ENCODE assay signal across 27 cellular contexts in the genomic region with DNA sequence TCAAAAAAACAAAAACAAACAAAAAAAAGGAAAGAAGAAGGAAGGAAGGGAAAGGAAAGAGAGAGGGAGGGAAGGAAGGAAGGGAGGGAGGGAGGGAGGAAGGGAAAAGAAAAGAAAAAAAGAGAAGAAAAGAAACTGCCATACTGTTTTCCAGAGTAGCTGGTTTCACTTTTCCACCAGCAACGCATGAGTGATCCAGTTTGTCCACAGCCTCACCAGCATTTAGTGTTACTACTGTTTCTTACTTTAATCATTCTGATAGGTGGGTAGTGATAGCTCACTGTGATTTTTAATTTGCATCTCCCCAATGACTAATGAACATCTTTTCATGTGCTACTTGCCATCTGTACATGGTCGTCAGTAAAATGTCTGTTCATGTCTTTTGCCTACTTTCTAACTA. TPM values are rescaled to one million over a fixed set of nuclear protein-coding genes. Genes with fewer than 3 reads are reported as not detected.
A peak's percentile ranks its signal among the peaks of the same experiment; 100 is the strongest.
DNase-seq lines count a peak whose midpoint lies in the region; ATAC-seq and TF ChIP-seq lines count a peak whose summit lies in the region.
"Had no signal": no experiment of that assay in that cellular context is flagged by ENCODE, and none has a peak within 500 bp of the region (broad histone marks: within the 10 kb centered on the region; RNA-seq: fewer than 3 reads in every experiment).

No MANE protein-coding gene starts in this region.

- H3K4me3 Mint-ChIP-seq in activated T-cell treated with anti-CD3 and anti-CD28 coated beads, Interleukin-2, amount 50 U/mL, for 24 hours, result no peak overlapping the region
- no peak overlapping the region for H3K4me3 Mint-ChIP-seq in activated T-cell treated with anti-CD3 and anti-CD28 coated beads, Interleukin-2, amount 50 U/mL, for 72 hours
- no peak overlapping the region for H3K4me3 Mint-ChIP-seq in stimulated activated naive CD8-positive, alpha-beta T cell treated with anti-CD3 and anti-CD28 coated beads, Interleukin-15, amount 100 ng/mL, for 72 hours
- H3K4me3 Mint-ChIP-seq in activated T-helper 17 cell treated with anti-CD3 and anti-CD28 coated beads, Interleukin-2, amount 50 U/mL, for 72 hours, result no peak overlapping the region
- H3K4me3 Mint-ChIP-seq in stimulated activated effector memory CD8-positive, alpha-beta T cell treated with anti-CD3 and anti-CD28 coated beads, Interleukin-12 subunit alpha, Interleukin-12 subunit beta, amount 100 ng/mL, for 72 hours, result no peak overlapping the region
- no peak overlapping the region for H3K4me3 Mint-ChIP-seq in immature natural killer cell
- H3K4me3 Mint-ChIP-seq in osteocyte (ENCODE audit: unreplicated experiment), result no peak overlapping the region
- H3K4me3 Mint-ChIP-seq: CD14-positive monocyte; CD4-positive, alpha-beta T cell; GM23338; H9; HFFc6 had no signal

- H3K4me1 Mint-ChIP-seq in activated T-cell treated with anti-CD3 and anti-CD28 coated beads, Interleukin-2, amount 50 U/mL, for 24 hours (ENCODE audit: low read depth), result peaks cover 19% of the 10 kb centered on the region
- H3K4me1 Mint-ChIP-seq in activated T-cell treated with anti-CD3 and anti-CD28 coated beads, Interleukin-2, amount 50 U/mL, for 72 hours (ENCODE audit: low read depth), result peaks cover 24% of the 10 kb centered on the region
- H3K4me1 Mint-ChIP-seq in stimulated activated naive CD8-positive, alpha-beta T cell treated with anti-CD3 and anti-CD28 coated beads, Interleukin-15, amount 100 ng/mL, for 72 hours, result peaks cover 4% of the 10 kb centered on the region
- peaks cover 15% of the 10 kb centered on the region for H3K4me1 Mint-ChIP-seq in activated T-helper 17 cell treated with anti-CD3 and anti-CD28 coated beads, Interleukin-2, amount 50 U/mL, for 72 hours
- peaks cover 11% of the 10 kb centered on the region for H3K4me1 Mint-ChIP-seq in stimulated activated effector memory CD8-positive, alpha-beta T cell treated with anti-CD3 and anti-CD28 coated beads, Interleukin-12 subunit alpha, Interleukin-12 subunit beta, amount 100 ng/mL, for 72 hours
- H3K4me1 Mint-ChIP-seq in immature natural killer cell (no peaks in the 10 kb centered on the region), osteocyte (ENCODE audit: unreplicated experiment) (no peaks in the 10 kb centered on the region)
- H3K4me1 Mint-ChIP-seq: GM23338, H9 had no signal

- no peaks in the 10 kb centered on the region for H3K27me3 Mint-ChIP-seq in activated T-cell treated with anti-CD3 and anti-CD28 coated beads, Interleukin-2, amount 50 U/mL, for 24 hours
- H3K27me3 Mint-ChIP-seq in activated T-cell treated with anti-CD3 and anti-CD28 coated beads, Interleukin-2, amount 50 U/mL, for 72 hours (ENCODE audit: low read depth), result no peaks in the 10 kb centered on the region
- no peaks in the 10 kb centered on the region for H3K27me3 Mint-ChIP-seq in stimulated activated naive CD8-positive, alpha-beta T cell treated with anti-CD3 and anti-CD28 coated beads, Interleukin-15, amount 100 ng/mL, for 72 hours
- no peaks in the 10 kb centered on the region for H3K27me3 Mint-ChIP-seq in activated T-helper 17 cell treated with anti-CD3 and anti-CD28 coated beads, Interleukin-2, amount 50 U/mL, for 72 hours
- H3K27me3 Mint-ChIP-seq in immature natural killer cell (ENCODE audit: low read depth in 3 of 3) (peaks cover 0 to 2% (median 1%) of the 10 kb centered on the region in 3 donors), osteocyte (ENCODE audit: unreplicated experiment) (no peaks in the 10 kb centered on the region)
- H3K27me3 Mint-ChIP-seq: CD4-positive, alpha-beta T cell had no signal

- no peak for DNase-seq in activated T-cell treated with anti-CD3 and anti-CD28 coated beads, Interleukin-2, amount 50 U/mL, for 24 hours
- DNase-seq in activated T-cell treated with anti-CD3 and anti-CD28 coated beads, Interleukin-2, amount 50 U/mL, for 72 hours, result no peak
- DNase-seq in stimulated activated naive CD8-positive, alpha-beta T cell treated with anti-CD3 and anti-CD28 coated beads, Interleukin-15, amount 100 ng/mL, for 72 hours, result no peak
- no peak for DNase-seq in stimulated activated naive CD8-positive, alpha-beta T cell treated with anti-CD3 and anti-CD28 coated beads, Interleukin-15, Interleukin-2, amounts not matched to agents 100 U/mL and 50 U/mL, for 24 hours
- DNase-seq in stimulated activated effector memory CD8-positive, alpha-beta T cell treated with anti-CD3 and anti-CD28 coated beads, Interleukin-12 subunit alpha, Interleukin-12 subunit beta, amount 100 ng/mL, for 72 hours (ENCODE audit: low spot score in 2 of 2), result no peak
- no peak for DNase-seq in immature natural killer cell
- DNase-seq in osteocyte (ENCODE audit: extremely low spot score, unreplicated experiment), result no peak
- DNase-seq: 8988T; ACHN; AML-193; BE2C; Calu3; CD4-positive, alpha-beta T cell; COR-L47; DMS53; DMS79 treated with DMSO at 0.1 percent for 48 hours; GF-D8; H9; HFFc6 had no signal

- no peak for ATAC-seq in activated T-cell treated with anti-CD3 and anti-CD28 coated beads, Interleukin-2, amount 50 U/mL, for 72 hours (replicated peaks in 1 of 2)
- ATAC-seq in stimulated activated naive CD8-positive, alpha-beta T cell treated with anti-CD3 and anti-CD28 coated beads, Interleukin-15, amount 100 ng/mL, for 72 hours, result peak; percentile 43
- ATAC-seq in stimulated activated naive CD8-positive, alpha-beta T cell treated with anti-CD3 and anti-CD28 coated beads, Interleukin-15, Interleukin-2, amounts not matched to agents 100 U/mL and 50 U/mL, for 24 hours, result no peak
- ATAC-seq in activated T-helper 17 cell treated with anti-CD3 and anti-CD28 coated beads, Interleukin-2, amount 50 U/mL, for 72 hours (replicated peaks), result peak; percentile 23
- no peak for ATAC-seq in stimulated activated effector memory CD8-positive, alpha-beta T cell treated with anti-CD3 and anti-CD28 coated beads, Interleukin-12 subunit alpha, Interleukin-12 subunit beta, amount 100 ng/mL, for 72 hours
- ATAC-seq: A549, GM23338, HCT116 had no signal

- no peaks in the 10 kb centered on the region for H3K9me3 Mint-ChIP-seq in activated T-cell treated with anti-CD3 and anti-CD28 coated beads, Interleukin-2, amount 50 U/mL, for 24 hours
- no peaks in the 10 kb centered on the region for H3K9me3 Mint-ChIP-seq in activated T-cell treated with anti-CD3 and anti-CD28 coated beads, Interleukin-2, amount 50 U/mL, for 72 hours
- no peaks in the 10 kb centered on the region for H3K9me3 Mint-ChIP-seq in stimulated activated naive CD8-positive, alpha-beta T cell treated with anti-CD3 and anti-CD28 coated beads, Interleukin-15, amount 100 ng/mL, for 72 hours
- H3K9me3 Mint-ChIP-seq in activated T-helper 17 cell treated with anti-CD3 and anti-CD28 coated beads, Interleukin-2, amount 50 U/mL, for 72 hours, result no peaks in the 10 kb centered on the region
- no peaks in the 10 kb centered on the region for H3K9me3 Mint-ChIP-seq in stimulated activated effector memory CD8-positive, alpha-beta T cell treated with anti-CD3 and anti-CD28 coated beads, Interleukin-12 subunit alpha, Interleukin-12 subunit beta, amount 100 ng/mL, for 72 hours
- H3K9me3 Mint-ChIP-seq in immature natural killer cell (no peaks in the 10 kb centered on the region), osteocyte (ENCODE audit: unreplicated experiment) (no peaks in the 10 kb centered on the region)
- H3K9me3 Mint-ChIP-seq: CD14-positive monocyte; CD4-positive, alpha-beta T cell; GM23338; H9; HFFc6 had no signal

- H3K27ac Mint-ChIP-seq in activated T-cell treated with anti-CD3 and anti-CD28 coated beads, Interleukin-2, amount 50 U/mL, for 24 hours, result peak overlapping the region; percentile 33
- no peak overlapping the region for H3K27ac Mint-ChIP-seq in activated T-cell treated with anti-CD3 and anti-CD28 coated beads, Interleukin-2, amount 50 U/mL, for 72 hours
- no peak overlapping the region for H3K27ac Mint-ChIP-seq in stimulated activated naive CD8-positive, alpha-beta T cell treated with anti-CD3 and anti-CD28 coated beads, Interleukin-15, amount 100 ng/mL, for 72 hours
- no peak overlapping the region for H3K27ac Mint-ChIP-seq in activated T-helper 17 cell treated with anti-CD3 and anti-CD28 coated beads, Interleukin-2, amount 50 U/mL, for 72 hours
- H3K27ac Mint-ChIP-seq in stimulated activated effector memory CD8-positive, alpha-beta T cell treated with anti-CD3 and anti-CD28 coated beads, Interleukin-12 subunit alpha, Interleukin-12 subunit beta, amount 100 ng/mL, for 72 hours, result peak overlapping the region; percentile 65
- no peak overlapping the region for H3K27ac Mint-ChIP-seq in immature natural killer cell
- no peak overlapping the region for H3K27ac Mint-ChIP-seq in osteocyte (ENCODE audit: unreplicated experiment)
- H3K27ac Mint-ChIP-seq: CD4-positive, alpha-beta T cell; GM23338; H9; HFFc6 had no signal

- TF ChIP-seq CTCF in osteocyte (IDR thresholded peaks at IDR 0.05), result no peak

- H3K36me3 Mint-ChIP-seq in activated T-cell treated with anti-CD3 and anti-CD28 coated beads, Interleukin-2, amount 50 U/mL, for 24 hours (ENCODE audit: low read depth), result peaks cover 39% of the 10 kb centered on the region
- peaks cover 3 to 6% of the 10 kb centered on the region in 2 donors for H3K36me3 Mint-ChIP-seq in activated T-cell treated with anti-CD3 and anti-CD28 coated beads, Interleukin-2, amount 50 U/mL, for 72 hours (ENCODE audit: insufficient read depth in 2 of 2)
- peaks cover 35% of the 10 kb centered on the region for H3K36me3 Mint-ChIP-seq in activated T-helper 17 cell treated with anti-CD3 and anti-CD28 coated beads, Interleukin-2, amount 50 U/mL, for 72 hours (ENCODE audit: low read depth)
- peaks cover 36% of the 10 kb centered on the region for H3K36me3 Mint-ChIP-seq in stimulated activated effector memory CD8-positive, alpha-beta T cell treated with anti-CD3 and anti-CD28 coated beads, Interleukin-12 subunit alpha, Interleukin-12 subunit beta, amount 100 ng/mL, for 72 hours
- H3K36me3 Mint-ChIP-seq in immature natural killer cell, result peaks cover 6 to 21% (median 18%) of the 10 kb centered on the region in 3 donors
- peaks cover 20% of the 10 kb centered on the region for H3K36me3 Mint-ChIP-seq in osteocyte (ENCODE audit: unreplicated experiment)

RNA-seq across cellular contexts. Expression of a gene that starts 9.6 kb away (rescaled TPM):
- total RNA-seq in activated T-cell treated with anti-CD3 and anti-CD28 coated beads, Interleukin-2, amount 50 U/mL, for 72 hours, result 100 to 1,000 TPM; 242 to 298 TPM
- 100 to 1,000 TPM; 214 to 269 TPM for total RNA-seq in activated T-helper 17 cell treated with anti-CD3 and anti-CD28 coated beads, Interleukin-2, amount 50 U/mL, for 72 hours
- 100 to 1,000 TPM; 238 to 266 (median 252) TPM for polyA plus RNA-seq in immature natural killer cell
- total RNA-seq in osteocyte, result 141 and 147 TPM in 2 replicates

RNA-seq across cellular contexts. Expression of a gene that starts 11.9 kb away (rescaled TPM):
- total RNA-seq in activated T-cell treated with anti-CD3 and anti-CD28 coated beads, Interleukin-2, amount 50 U/mL, for 72 hours, result 1 to 10 TPM; 1.3 to 1.5 TPM
- 1 to 10 TPM in 1 of 2 donors, under 1 TPM in 1; 0.86 to 1.9 TPM for total RNA-seq in activated T-helper 17 cell treated with anti-CD3 and anti-CD28 coated beads, Interleukin-2, amount 50 U/mL, for 72 hours
- not detected for polyA plus RNA-seq in immature natural killer cell
- not detected in 2 replicates for total RNA-seq in osteocyte
- total RNA-seq: Daoy, G401 had no signal
- polyA plus RNA-seq: CD14-positive monocyte had no signal

RNA-seq across cellular contexts. Expression of a gene that starts 15.3 kb away (rescaled TPM):
- 100 to 1,000 TPM; 126 to 128 TPM for total RNA-seq in activated T-cell treated with anti-CD3 and anti-CD28 coated beads, Interleukin-2, amount 50 U/mL, for 72 hours
- 100 to 1,000 TPM; 110 to 119 TPM for total RNA-seq in activated T-helper 17 cell treated with anti-CD3 and anti-CD28 coated beads, Interleukin-2, amount 50 U/mL, for 72 hours
- polyA plus RNA-seq in immature natural killer cell, result 10 to 100 TPM in 1 of 3 donors, 1 to 10 TPM in 2; 8.8 to 24.2 (median 9.8) TPM
- 47.5 and 51.4 TPM in 2 replicates for total RNA-seq in osteocyte

RNA-seq across cellular contexts. Expression of a gene that starts 43.0 kb away (rescaled TPM):
- total RNA-seq in activated T-cell treated with anti-CD3 and anti-CD28 coated beads, Interleukin-2, amount 50 U/mL, for 72 hours, result under 1 TPM in 1 of 2 donors, not detected in 1; 0.09 TPM
- under 1 TPM in 1 of 2 donors, not detected in 1; 0.11 TPM for total RNA-seq in activated T-helper 17 cell treated with anti-CD3 and anti-CD28 coated beads, Interleukin-2, amount 50 U/mL, for 72 hours
- polyA plus RNA-seq in immature natural killer cell, result under 1 TPM in 1 of 3 donors, not detected in 2; 0.07 TPM
- not detected in 2 replicates for total RNA-seq in osteocyte
- total RNA-seq: CD4-positive, alpha-beta T cell; G401; H4; HFFc6 had no signal

RNA-seq across cellular contexts. Expression of a gene that starts 51.0 kb away (rescaled TPM):
- not detected for total RNA-seq in activated T-cell treated with anti-CD3 and anti-CD28 coated beads, Interleukin-2, amount 50 U/mL, for 72 hours
- total RNA-seq in activated T-helper 17 cell treated with anti-CD3 and anti-CD28 coated beads, Interleukin-2, amount 50 U/mL, for 72 hours, result not detected
- not detected for polyA plus RNA-seq in immature natural killer cell
- total RNA-seq in osteocyte, result not detected in 2 replicates
- total RNA-seq: Calu3; CD4-positive, alpha-beta T cell; Daoy; G401; GM23338; H4; H9; HFFc6 had no signal
- polyA plus RNA-seq: A549, GM23338 had no signal

Comparison
In these comparisons a context has a peak if more than half of its experiments do, and no peak if none do; other contexts are left out.
1. H3K27ac Mint-ChIP-seq: peak in activated T-cell treated with anti-CD3 and anti-CD28 coated beads, Interleukin-2, amount 50 U/mL, for 24 hours (single experiment) and stimulated activated effector memory CD8-positive, alpha-beta T cell treated with anti-CD3 and anti-CD28 coated beads, Interleukin-12 subunit alpha, Interleukin-12 subunit beta, amount 100 ng/mL, for 72 hours (single experiment); none in activated T-cell treated with anti-CD3 and anti-CD28 coated beads, Interleukin-2, amount 50 U/mL, for 72 hours (single experiment), stimulated activated naive CD8-positive, alpha-beta T cell treated with anti-CD3 and anti-CD28 coated beads, Interleukin-15, amount 100 ng/mL, for 72 hours (0 of 2), activated T-helper 17 cell treated with anti-CD3 and anti-CD28 coated beads, Interleukin-2, amount 50 U/mL, for 72 hours (single experiment), immature natural killer cell (0 of 6) and osteocyte (single experiment).
2. ATAC-seq: peak in stimulated activated naive CD8-positive, alpha-beta T cell treated with anti-CD3 and anti-CD28 coated beads, Interleukin-15, amount 100 ng/mL, for 72 hours (single experiment) and activated T-helper 17 cell treated with anti-CD3 and anti-CD28 coated beads, Interleukin-2, amount 50 U/mL, for 72 hours (single experiment); none in activated T-cell treated with anti-CD3 and anti-CD28 coated beads, Interleukin-2, amount 50 U/mL, for 72 hours (0 of 2), stimulated activated naive CD8-positive, alpha-beta T cell treated with anti-CD3 and anti-CD28 coated beads, Interleukin-15, Interleukin-2, amounts not matched to agents 100 U/mL and 50 U/mL, for 24 hours (single experiment) and stimulated activated effector memory CD8-positive, alpha-beta T cell treated with anti-CD3 and anti-CD28 coated beads, Interleukin-12 subunit alpha, Interleukin-12 subunit beta, amount 100 ng/mL, for 72 hours (single experiment).